1 cellular context compared by ENCODE assay signal in the genomic region with DNA sequence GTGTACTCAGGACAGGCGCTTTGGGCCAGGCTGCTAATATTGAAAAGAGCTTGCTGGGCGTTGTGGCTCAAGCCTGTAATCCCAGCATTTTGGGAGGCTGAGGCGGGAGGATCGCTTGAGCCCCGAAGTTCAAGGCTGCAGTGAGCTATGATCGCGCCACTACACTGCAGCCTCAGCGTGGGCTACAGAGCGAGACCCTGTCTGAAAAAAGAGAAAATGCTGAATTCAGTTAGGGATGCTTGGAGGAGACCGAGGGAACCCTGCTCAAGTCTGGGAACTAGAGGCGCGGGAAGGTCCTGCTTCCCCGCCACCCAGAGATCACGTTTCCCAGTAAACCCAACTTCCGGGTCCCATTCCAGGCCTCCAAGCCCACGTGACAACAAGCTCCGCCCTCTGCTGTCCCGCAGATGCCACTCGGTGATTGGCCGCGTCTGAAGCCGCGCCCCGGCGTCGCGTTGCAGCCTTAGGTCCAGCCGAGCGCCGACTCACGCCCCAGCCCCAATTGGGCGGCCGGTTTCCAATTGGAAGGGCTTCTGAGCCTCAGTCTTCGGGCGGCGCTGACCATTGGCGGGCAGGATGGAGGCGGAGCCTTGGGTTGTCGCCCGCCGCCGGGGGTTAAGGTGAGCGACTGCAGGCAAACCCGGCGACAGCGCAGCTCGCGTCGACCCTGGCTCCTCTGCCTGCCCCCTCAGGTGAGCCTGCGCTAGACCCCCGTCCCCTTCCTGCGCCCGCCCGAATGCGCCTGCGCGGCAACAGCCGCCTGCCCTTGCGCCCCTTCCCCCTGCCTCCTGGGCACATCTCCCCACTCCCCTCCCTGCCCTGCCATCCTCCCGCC.
TF ChIP-seq lines count a peak whose summit lies in the region.

A gene with protein sequence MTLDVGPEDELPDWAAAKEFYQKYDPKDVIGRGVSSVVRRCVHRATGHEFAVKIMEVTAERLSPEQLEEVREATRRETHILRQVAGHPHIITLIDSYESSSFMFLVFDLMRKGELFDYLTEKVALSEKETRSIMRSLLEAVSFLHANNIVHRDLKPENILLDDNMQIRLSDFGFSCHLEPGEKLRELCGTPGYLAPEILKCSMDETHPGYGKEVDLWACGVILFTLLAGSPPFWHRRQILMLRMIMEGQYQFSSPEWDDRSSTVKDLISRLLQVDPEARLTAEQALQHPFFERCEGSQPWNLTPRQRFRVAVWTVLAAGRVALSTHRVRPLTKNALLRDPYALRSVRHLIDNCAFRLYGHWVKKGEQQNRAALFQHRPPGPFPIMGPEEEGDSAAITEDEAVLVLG (plus strand): TSS at position 627 of the 835 bp plus-strand sequence. CDS start 396 bp downstream, outside the sequence.

TF ChIP-seq in HepG2, 621 proteins besides CTCF, POLR2A, EP300 and RAD21 (continued from another document and continues in another):
- TF ChIP-seq ZMAT5 (CRISPR knock-in tag; IDR thresholded peaks at IDR 0.05; ENCODE audit: borderline replicate concordance, low read depth) = no peak
- TF ChIP-seq ZNF607 (CRISPR knock-in tag; IDR thresholded peaks at IDR 0.05; ENCODE audit: borderline replicate concordance) = peak; percentile 20; the same call in 1 of the 2 replicates
- 0 out of 2 replicates have a peak, but pooled peaks have one; percentile 57 for TF ChIP-seq DNMT1 (CRISPR knock-in tag; IDR thresholded peaks at IDR 0.05)
- TF ChIP-seq ZNF563 (CRISPR knock-in tag; IDR thresholded peaks at IDR 0.05) = peak; percentile 76; the same call in 1 of the 2 replicates
- TF ChIP-seq ZNF574 (CRISPR knock-in tag; IDR thresholded peaks at IDR 0.05) = peak; percentile 85
- TF ChIP-seq MTF2 (CRISPR knock-in tag; IDR thresholded peaks at IDR 0.05; ENCODE audit: borderline replicate concordance) = no peak
- 0 out of 2 replicates have a peak, but pooled peaks have one; percentile 13 for TF ChIP-seq BCL6 (CRISPR knock-in tag; IDR thresholded peaks at IDR 0.05)
- peak; percentile 83 for TF ChIP-seq ZNF232 (CRISPR knock-in tag; IDR thresholded peaks at IDR 0.05; ENCODE audit: borderline replicate concordance)
- peak; percentile 88 for TF ChIP-seq SP4 (CRISPR knock-in tag; IDR thresholded peaks at IDR 0.05)
- no peak for TF ChIP-seq ZNF780A (CRISPR knock-in tag; IDR thresholded peaks at IDR 0.05)
- no peak for TF ChIP-seq CC2D1A (CRISPR knock-in tag; IDR thresholded peaks at IDR 0.05)
- TF ChIP-seq, protein P1, sequence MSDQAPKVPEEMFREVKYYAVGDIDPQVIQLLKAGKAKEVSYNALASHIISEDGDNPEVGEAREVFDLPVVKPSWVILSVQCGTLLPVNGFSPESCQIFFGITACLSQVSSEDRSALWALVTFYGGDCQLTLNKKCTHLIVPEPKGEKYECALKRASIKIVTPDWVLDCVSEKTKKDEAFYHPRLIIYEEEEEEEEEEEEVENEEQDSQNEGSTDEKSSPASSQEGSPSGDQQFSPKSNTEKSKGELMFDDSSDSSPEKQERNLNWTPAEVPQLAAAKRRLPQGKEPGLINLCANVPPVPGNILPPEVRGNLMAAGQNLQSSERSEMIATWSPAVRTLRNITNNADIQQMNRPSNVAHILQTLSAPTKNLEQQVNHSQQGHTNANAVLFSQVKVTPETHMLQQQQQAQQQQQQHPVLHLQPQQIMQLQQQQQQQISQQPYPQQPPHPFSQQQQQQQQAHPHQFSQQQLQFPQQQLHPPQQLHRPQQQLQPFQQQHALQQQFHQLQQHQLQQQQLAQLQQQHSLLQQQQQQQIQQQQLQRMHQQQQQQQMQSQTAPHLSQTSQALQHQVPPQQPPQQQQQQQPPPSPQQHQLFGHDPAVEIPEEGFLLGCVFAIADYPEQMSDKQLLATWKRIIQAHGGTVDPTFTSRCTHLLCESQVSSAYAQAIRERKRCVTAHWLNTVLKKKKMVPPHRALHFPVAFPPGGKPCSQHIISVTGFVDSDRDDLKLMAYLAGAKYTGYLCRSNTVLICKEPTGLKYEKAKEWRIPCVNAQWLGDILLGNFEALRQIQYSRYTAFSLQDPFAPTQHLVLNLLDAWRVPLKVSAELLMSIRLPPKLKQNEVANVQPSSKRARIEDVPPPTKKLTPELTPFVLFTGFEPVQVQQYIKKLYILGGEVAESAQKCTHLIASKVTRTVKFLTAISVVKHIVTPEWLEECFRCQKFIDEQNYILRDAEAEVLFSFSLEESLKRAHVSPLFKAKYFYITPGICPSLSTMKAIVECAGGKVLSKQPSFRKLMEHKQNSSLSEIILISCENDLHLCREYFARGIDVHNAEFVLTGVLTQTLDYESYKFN (CRISPR knock-in tag; conservative IDR thresholded peaks at IDR 0.05) = peak; percentile 58; the same call in 1 of the 2 replicates
- 0 out of 2 replicates have a peak, but pooled peaks have one; percentile 66 for TF ChIP-seq ZNF839 (CRISPR knock-in tag; IDR thresholded peaks at IDR 0.05; ENCODE audit: borderline replicate concordance)
- TF ChIP-seq CSRNP1 (CRISPR knock-in tag; IDR thresholded peaks at IDR 0.05) = peak; percentile 63; the same call in 1 of the 2 replicates
- peak; percentile 66; the same call in 1 of the 2 replicates for TF ChIP-seq ZNF225 (CRISPR knock-in tag; IDR thresholded peaks at IDR 0.05)
- TF ChIP-seq U2AF1 (optimal IDR thresholded peaks at IDR 0.05; ENCODE audit: low read depth, low read length) = peak; percentile 87
- TF ChIP-seq, protein P2, sequence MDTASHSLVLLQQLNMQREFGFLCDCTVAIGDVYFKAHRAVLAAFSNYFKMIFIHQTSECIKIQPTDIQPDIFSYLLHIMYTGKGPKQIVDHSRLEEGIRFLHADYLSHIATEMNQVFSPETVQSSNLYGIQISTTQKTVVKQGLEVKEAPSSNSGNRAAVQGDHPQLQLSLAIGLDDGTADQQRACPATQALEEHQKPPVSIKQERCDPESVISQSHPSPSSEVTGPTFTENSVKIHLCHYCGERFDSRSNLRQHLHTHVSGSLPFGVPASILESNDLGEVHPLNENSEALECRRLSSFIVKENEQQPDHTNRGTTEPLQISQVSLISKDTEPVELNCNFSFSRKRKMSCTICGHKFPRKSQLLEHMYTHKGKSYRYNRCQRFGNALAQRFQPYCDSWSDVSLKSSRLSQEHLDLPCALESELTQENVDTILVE (CRISPR knock-in tag; IDR thresholded peaks at IDR 0.05) = 0 out of 2 replicates have a peak, but pooled peaks have one; percentile 47
- 0 out of 2 replicates have a peak, but pooled peaks have one; percentile 49 for TF ChIP-seq ZBTB7A (CRISPR knock-in tag; IDR thresholded peaks at IDR 0.05)
- peak; percentile 81; the same call in 1 of the 2 replicates for TF ChIP-seq BRD4 (CRISPR knock-in tag; IDR thresholded peaks at IDR 0.05)
- TF ChIP-seq CBX5 (CRISPR knock-in tag; IDR thresholded peaks at IDR 0.05; ENCODE audit: borderline replicate concordance) = peak; percentile 14; the same call in 1 of the 2 replicates
- peak; percentile 60; the same call in 1 of the 2 replicates for TF ChIP-seq CREM (IDR thresholded peaks at IDR 0.05)
- TF ChIP-seq CREM (CRISPR knock-in tag; IDR thresholded peaks at IDR 0.05) = no peak
- no peak for TF ChIP-seq CAMTA2 (CRISPR knock-in tag; IDR thresholded peaks at IDR 0.05; ENCODE audit: borderline replicate concordance)
- TF ChIP-seq HDAC1 (CRISPR knock-in tag; IDR thresholded peaks at IDR 0.05) = peak; percentile 80
- TF ChIP-seq SAFB2 (CRISPR knock-in tag; IDR thresholded peaks at IDR 0.05; ENCODE audit: borderline replicate concordance, low read depth) = peak; percentile 52; the same call in 1 of the 2 replicates
- TF ChIP-seq MEIS1 (CRISPR knock-in tag; IDR thresholded peaks at IDR 0.05; ENCODE audit: borderline replicate concordance) = peak; percentile 74; the same call in 1 of the 2 replicates
- TF ChIP-seq GATAD1 (CRISPR knock-in tag; IDR thresholded peaks at IDR 0.05) = peak; percentile 91
- peak; percentile 89 for TF ChIP-seq ZSCAN31 (CRISPR knock-in tag; IDR thresholded peaks at IDR 0.05; ENCODE audit: low read depth)
- TF ChIP-seq KDM5A (IDR thresholded peaks at IDR 0.05; ENCODE audit: borderline replicate concordance, low read length) = peak; percentile 36; the same call in 1 of the 2 replicates
- TF ChIP-seq MAFG (CRISPR knock-in tag; IDR thresholded peaks at IDR 0.05) = no peak
- 0 out of 2 replicates have a peak, but pooled peaks have one; percentile 49 for TF ChIP-seq ZNF24 (IDR thresholded peaks at IDR 0.05)
- no peak for TF ChIP-seq HOXA9 (CRISPR knock-in tag; IDR thresholded peaks at IDR 0.05; ENCODE audit: borderline replicate concordance)
- 0 out of 2 replicates have a peak, but pooled peaks have one; percentile 8 for TF ChIP-seq ZNF329 (CRISPR knock-in tag; IDR thresholded peaks at IDR 0.05; ENCODE audit: low read depth)
- TF ChIP-seq ZBTB42 (CRISPR knock-in tag; IDR thresholded peaks at IDR 0.05) = 0 out of 2 replicates have a peak, but pooled peaks have one; percentile 76
- TF ChIP-seq FOXK1 (CRISPR knock-in tag; IDR thresholded peaks at IDR 0.05; ENCODE audit: borderline replicate concordance, low read depth) = peak; percentile 85; the same call in 1 of the 2 replicates
- TF ChIP-seq ZNF12 (CRISPR knock-in tag; IDR thresholded peaks at IDR 0.05) = peak; percentile 45; the same call in 1 of the 2 replicates
- TF ChIP-seq, protein P3, sequence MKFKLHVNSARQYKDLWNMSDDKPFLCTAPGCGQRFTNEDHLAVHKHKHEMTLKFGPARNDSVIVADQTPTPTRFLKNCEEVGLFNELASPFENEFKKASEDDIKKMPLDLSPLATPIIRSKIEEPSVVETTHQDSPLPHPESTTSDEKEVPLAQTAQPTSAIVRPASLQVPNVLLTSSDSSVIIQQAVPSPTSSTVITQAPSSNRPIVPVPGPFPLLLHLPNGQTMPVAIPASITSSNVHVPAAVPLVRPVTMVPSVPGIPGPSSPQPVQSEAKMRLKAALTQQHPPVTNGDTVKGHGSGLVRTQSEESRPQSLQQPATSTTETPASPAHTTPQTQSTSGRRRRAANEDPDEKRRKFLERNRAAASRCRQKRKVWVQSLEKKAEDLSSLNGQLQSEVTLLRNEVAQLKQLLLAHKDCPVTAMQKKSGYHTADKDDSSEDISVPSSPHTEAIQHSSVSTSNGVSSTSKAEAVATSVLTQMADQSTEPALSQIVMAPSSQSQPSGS (CRISPR knock-in tag; IDR thresholded peaks at IDR 0.05) = peak; percentile 54; the same call in 1 of the 2 replicates
- no peak for TF ChIP-seq FLYWCH1 (CRISPR knock-in tag; IDR thresholded peaks at IDR 0.05)
- TF ChIP-seq RFXAP (CRISPR knock-in tag; IDR thresholded peaks at IDR 0.05; ENCODE audit: borderline replicate concordance) = peak; percentile 97
- TF ChIP-seq ARNT2 (CRISPR knock-in tag; IDR thresholded peaks at IDR 0.05; ENCODE audit: low read depth) = peak; percentile 83; the same call in 1 of the 2 replicates
- peak; percentile 63 for TF ChIP-seq YY1 (IDR thresholded peaks at IDR 0.05; ENCODE audit: insufficient read depth, insufficient replicate concordance, low read depth, low read length)
- peak; percentile 74; the same call in 1 of the 2 replicates for TF ChIP-seq ZNF292 (CRISPR knock-in tag; IDR thresholded peaks at IDR 0.05; ENCODE audit: borderline replicate concordance, low read depth)
- TF ChIP-seq IKZF4 (CRISPR knock-in tag; IDR thresholded peaks at IDR 0.05; ENCODE audit: borderline replicate concordance, low read depth, not compliant biosample characterization) = peak; percentile 39
- no peak for TF ChIP-seq EHMT2 (IDR thresholded peaks at IDR 0.05; ENCODE audit: borderline replicate concordance, low read depth, low read length)
- TF ChIP-seq TRAFD1 (CRISPR knock-in tag; IDR thresholded peaks at IDR 0.05; ENCODE audit: borderline replicate concordance) = no peak
- 0 out of 2 replicates have a peak, but pooled peaks have one; percentile 14 for TF ChIP-seq ZSCAN20 (CRISPR knock-in tag; IDR thresholded peaks at IDR 0.05; ENCODE audit: borderline replicate concordance)
- 0 out of 2 replicates have a peak, but pooled peaks have one; percentile 46 for TF ChIP-seq SIN3B (IDR thresholded peaks at IDR 0.05; ENCODE audit: low read length)
- TF ChIP-seq FOXA3 (CRISPR knock-in tag; IDR thresholded peaks at IDR 0.05) = peak; percentile 39; the same call in 1 of the 2 replicates
- TF ChIP-seq FOXP1 (IDR thresholded peaks at IDR 0.05) = no peak
- no peak for TF ChIP-seq FOXP1 (CRISPR knock-in tag; IDR thresholded peaks at IDR 0.05)
